In genomic region chr14:87679094-87679493, GRCh38 we compare ENCODE assay signal across 22 cellular contexts.
A peak's percentile ranks its signal among the peaks of the same experiment; 100 is the strongest.
DNase-seq lines count a peak whose midpoint lies in the region; ATAC-seq and TF ChIP-seq lines count a peak whose summit lies in the region.
"Had no signal": no experiment of that assay in that cellular context is flagged by ENCODE, and none has a peak within 500 bp of the region (broad histone marks: within the 10 kb centered on the region; RNA-seq: fewer than 3 reads in every experiment).

No MANE protein-coding gene starts in this region.

- H3K27me3 Mint-ChIP-seq in nephron (ENCODE audit: low read depth) = no peaks in the 10 kb centered on the region
- H3K27me3 Mint-ChIP-seq: B cell; CD4-positive, alpha-beta T cell had no signal

- intact Hi-C loops in esophagus muscularis mucosa (cut with DNase I) = no loop called here
- intact Hi-C loops in uterus (cut with DNase I; ENCODE audit: low total_unique reads) = no loop called here
- intact Hi-C loops in sigmoid colon (cut with DNase I) = no loop called here

- H3K27me3 ChIP-seq in esophagus muscularis mucosa (no peaks in the 10 kb centered on the region), uterus (no peaks in the 10 kb centered on the region), sigmoid colon (no peaks in the 10 kb centered on the region)
- H3K27me3 ChIP-seq: BLaER1 treated with 17β-estradiol and CSF1 and Interleukin-3, amounts not matched to agents 10 nM and 100 nM had no signal

- H3K36me3 ChIP-seq in esophagus muscularis mucosa (no peaks in the 10 kb centered on the region), uterus (no peaks in the 10 kb centered on the region), sigmoid colon (no peaks in the 10 kb centered on the region)
- H3K36me3 ChIP-seq: BLaER1 treated with 17β-estradiol and CSF1 and Interleukin-3, amounts not matched to agents 10 nM and 100 nM had no signal

- no peak for ATAC-seq in GM21576 (IDR thresholded peaks at IDR 0.05; ENCODE audit: unreplicated experiment)
- ATAC-seq: A549; CD8-positive, alpha-beta T cell; GM12878 had no signal

- H3K9me3 ChIP-seq in esophagus muscularis mucosa (peaks cover 0 to 15% (median 9%) of the 10 kb centered on the region in 4 donors), uterus (peaks cover 0 to 10% of the 10 kb centered on the region in 2 donors), sigmoid colon (no peaks in the 10 kb centered on the region)
- H3K9me3 ChIP-seq: A549 had no signal

- peak; percentile 64 for DNase-seq in esophagus muscularis mucosa (ENCODE audit: extremely low spot score)
- no peak for DNase-seq in uterus
- DNase-seq in sigmoid colon = no peak
- DNase-seq: AML-193; CD4-positive, alpha-beta T cell; CD8-positive, alpha-beta T cell; COR-L47; DMS 273 treated with DMSO at 0.1 percent for 48 hours; DMS153; DMS53; DMS79; DND-41; EL; GDM1 had no signal

- H3K27ac ChIP-seq in esophagus muscularis mucosa (replicated peaks in 1 of 4) (no peak overlapping the region), uterus (peak overlapping the region; percentile 47 to 61), sigmoid colon (no peak overlapping the region)
- H3K27ac ChIP-seq: 22Rv1; A549; BLaER1 treated with 17β-estradiol and CSF1 and Interleukin-3, amounts not matched to agents 10 nM and 100 nM; C4-2B had no signal

- H3K27ac Mint-ChIP-seq in nephron = peak overlapping the region; percentile 77 to 83 (median 77)
- H3K27ac Mint-ChIP-seq: B cell; CD4-positive, alpha-beta T cell; CD8-positive, alpha-beta T cell had no signal

- TF ChIP-seq EP300 in esophagus muscularis mucosa (IDR thresholded peaks at IDR 0.05) = no peak
- no peak for TF ChIP-seq EP300 in sigmoid colon (IDR thresholded peaks at IDR 0.05)

- no peak overlapping the region for H3K4me3 Mint-ChIP-seq in nephron
- H3K4me3 Mint-ChIP-seq: B cell; CD4-positive, alpha-beta T cell; CD8-positive, alpha-beta T cell had no signal

- TF ChIP-seq CTCF in esophagus muscularis mucosa (IDR thresholded peaks at IDR 0.05) (no peak), nephron (IDR thresholded peaks at IDR 0.05; ENCODE audit: unreplicated experiment in 3 of 3) (no peak), uterus (IDR thresholded peaks at IDR 0.05) (no peak), sigmoid colon (IDR thresholded peaks at IDR 0.05) (no peak)

- H3K36me3 Mint-ChIP-seq in nephron (ENCODE audit: low read depth) = no peaks in the 10 kb centered on the region
- H3K36me3 Mint-ChIP-seq: CD8-positive, alpha-beta T cell had no signal

- H3K4me1 ChIP-seq in esophagus muscularis mucosa = no peaks in the 10 kb centered on the region
- H3K4me1 ChIP-seq in uterus = no peaks in the 10 kb centered on the region
- no peaks in the 10 kb centered on the region for H3K4me1 ChIP-seq in sigmoid colon
- H3K4me1 ChIP-seq: A549; BLaER1 treated with 17β-estradiol and CSF1 and Interleukin-3, amounts not matched to agents 10 nM and 100 nM had no signal

- TF ChIP-seq POLR2A in esophagus muscularis mucosa (IDR thresholded peaks at IDR 0.05; ENCODE audit: low read depth) (no peak), uterus (IDR thresholded peaks at IDR 0.05) (no peak), sigmoid colon (IDR thresholded peaks at IDR 0.05) (no peak)

- H3K4me3 ChIP-seq in esophagus muscularis mucosa (no peak overlapping the region), uterus (no peak overlapping the region), sigmoid colon (no peak overlapping the region)
- H3K4me3 ChIP-seq: A549; BLaER1 treated with 17β-estradiol and CSF1 and Interleukin-3, amounts not matched to agents 10 nM and 100 nM; GM12878 had no signal

- peaks cover 18% of the 10 kb centered on the region for H3K4me1 Mint-ChIP-seq in nephron
- H3K4me1 Mint-ChIP-seq: B cell had no signal

- WGBS in esophagus muscularis mucosa = 71% methylated on average over 4 of the region's 4 CpGs
- 52 to 53% methylated on average over 4 of the region's 4 CpGs for WGBS in sigmoid colon, 2 donors

- H3K9me3 Mint-ChIP-seq in nephron = peaks cover 12% of the 10 kb centered on the region
- H3K9me3 Mint-ChIP-seq: CD8-positive, alpha-beta T cell had no signal

Comparison
In these comparisons a context has a peak if more than half of its experiments do, and no peak if none do; other contexts are left out.
1. H3K27ac ChIP-seq: peak in uterus (2 of 2); none in esophagus muscularis mucosa (0 of 4) and sigmoid colon (0 of 4).